In the genomic region with DNA sequence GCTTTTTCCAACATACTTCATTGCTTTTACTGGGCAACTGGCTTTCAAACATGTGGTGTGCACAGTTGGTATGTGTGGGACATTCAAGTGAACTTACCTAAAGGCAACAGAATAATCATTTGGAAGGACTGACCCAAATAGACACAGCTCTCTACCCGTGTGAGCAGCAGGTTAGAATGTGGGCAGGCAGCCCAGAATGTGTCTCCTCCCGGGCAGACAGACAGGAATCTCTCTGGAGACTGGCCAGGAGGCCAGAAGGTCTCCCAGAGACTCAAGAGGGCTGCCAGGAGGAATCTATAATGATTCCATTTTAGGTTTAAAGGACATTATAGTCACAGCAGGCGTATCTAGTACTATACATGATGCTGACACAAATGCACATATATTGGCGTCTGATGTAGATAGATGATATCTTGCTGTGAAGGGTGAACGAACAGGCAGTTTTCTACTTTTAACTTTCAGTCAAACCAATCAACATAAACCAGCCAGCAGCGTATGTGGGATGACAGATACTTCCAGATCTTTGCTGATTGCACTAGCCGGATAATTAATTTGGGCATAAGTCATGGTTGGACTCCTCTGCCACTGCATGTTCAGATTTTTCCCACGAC, we compare ENCODE assay signal across 2 cellular contexts.
TF ChIP-seq lines count a peak whose summit lies in the region.

No MANE protein-coding gene starts in this region.

TF ChIP-seq in liver, 16 proteins besides CTCF, POLR2A, EP300 and RAD21:
- TF ChIP-seq, protein P1, sequence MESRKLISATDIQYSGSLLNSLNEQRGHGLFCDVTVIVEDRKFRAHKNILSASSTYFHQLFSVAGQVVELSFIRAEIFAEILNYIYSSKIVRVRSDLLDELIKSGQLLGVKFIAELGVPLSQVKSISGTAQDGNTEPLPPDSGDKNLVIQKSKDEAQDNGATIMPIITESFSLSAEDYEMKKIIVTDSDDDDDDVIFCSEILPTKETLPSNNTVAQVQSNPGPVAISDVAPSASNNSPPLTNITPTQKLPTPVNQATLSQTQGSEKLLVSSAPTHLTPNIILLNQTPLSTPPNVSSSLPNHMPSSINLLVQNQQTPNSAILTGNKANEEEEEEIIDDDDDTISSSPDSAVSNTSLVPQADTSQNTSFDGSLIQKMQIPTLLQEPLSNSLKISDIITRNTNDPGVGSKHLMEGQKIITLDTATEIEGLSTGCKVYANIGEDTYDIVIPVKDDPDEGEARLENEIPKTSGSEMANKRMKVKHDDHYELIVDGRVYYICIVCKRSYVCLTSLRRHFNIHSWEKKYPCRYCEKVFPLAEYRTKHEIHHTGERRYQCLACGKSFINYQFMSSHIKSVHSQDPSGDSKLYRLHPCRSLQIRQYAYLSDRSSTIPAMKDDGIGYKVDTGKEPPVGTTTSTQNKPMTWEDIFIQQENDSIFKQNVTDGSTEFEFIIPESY (IDR thresholded peaks at IDR 0.05), result no peak
- no peak for TF ChIP-seq GABPA (IDR thresholded peaks at IDR 0.05 in 1 of 2, conservative IDR thresholded peaks at IDR 0.05 in 1 of 2)
- no peak for TF ChIP-seq TAF1 (conservative IDR thresholded peaks at IDR 0.05)
- TF ChIP-seq EGR1 (IDR thresholded peaks at IDR 0.05; ENCODE audit: low read depth in 2 of 2), result no peak
- TF ChIP-seq, protein P2, sequence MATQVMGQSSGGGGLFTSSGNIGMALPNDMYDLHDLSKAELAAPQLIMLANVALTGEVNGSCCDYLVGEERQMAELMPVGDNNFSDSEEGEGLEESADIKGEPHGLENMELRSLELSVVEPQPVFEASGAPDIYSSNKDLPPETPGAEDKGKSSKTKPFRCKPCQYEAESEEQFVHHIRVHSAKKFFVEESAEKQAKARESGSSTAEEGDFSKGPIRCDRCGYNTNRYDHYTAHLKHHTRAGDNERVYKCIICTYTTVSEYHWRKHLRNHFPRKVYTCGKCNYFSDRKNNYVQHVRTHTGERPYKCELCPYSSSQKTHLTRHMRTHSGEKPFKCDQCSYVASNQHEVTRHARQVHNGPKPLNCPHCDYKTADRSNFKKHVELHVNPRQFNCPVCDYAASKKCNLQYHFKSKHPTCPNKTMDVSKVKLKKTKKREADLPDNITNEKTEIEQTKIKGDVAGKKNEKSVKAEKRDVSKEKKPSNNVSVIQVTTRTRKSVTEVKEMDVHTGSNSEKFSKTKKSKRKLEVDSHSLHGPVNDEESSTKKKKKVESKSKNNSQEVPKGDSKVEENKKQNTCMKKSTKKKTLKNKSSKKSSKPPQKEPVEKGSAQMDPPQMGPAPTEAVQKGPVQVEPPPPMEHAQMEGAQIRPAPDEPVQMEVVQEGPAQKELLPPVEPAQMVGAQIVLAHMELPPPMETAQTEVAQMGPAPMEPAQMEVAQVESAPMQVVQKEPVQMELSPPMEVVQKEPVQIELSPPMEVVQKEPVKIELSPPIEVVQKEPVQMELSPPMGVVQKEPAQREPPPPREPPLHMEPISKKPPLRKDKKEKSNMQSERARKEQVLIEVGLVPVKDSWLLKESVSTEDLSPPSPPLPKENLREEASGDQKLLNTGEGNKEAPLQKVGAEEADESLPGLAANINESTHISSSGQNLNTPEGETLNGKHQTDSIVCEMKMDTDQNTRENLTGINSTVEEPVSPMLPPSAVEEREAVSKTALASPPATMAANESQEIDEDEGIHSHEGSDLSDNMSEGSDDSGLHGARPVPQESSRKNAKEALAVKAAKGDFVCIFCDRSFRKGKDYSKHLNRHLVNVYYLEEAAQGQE (IDR thresholded peaks at IDR 0.05), result peak; percentile 40
- TF ChIP-seq JUND (IDR thresholded peaks at IDR 0.05), result peak in 1 of 2 donors; percentile 48
- TF ChIP-seq, protein P3, sequence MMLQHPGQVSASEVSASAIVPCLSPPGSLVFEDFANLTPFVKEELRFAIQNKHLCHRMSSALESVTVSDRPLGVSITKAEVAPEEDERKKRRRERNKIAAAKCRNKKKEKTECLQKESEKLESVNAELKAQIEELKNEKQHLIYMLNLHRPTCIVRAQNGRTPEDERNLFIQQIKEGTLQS (IDR thresholded peaks at IDR 0.05), result no peak
- peak; percentile 71 for TF ChIP-seq NR2F2 (IDR thresholded peaks at IDR 0.05)
- peak; percentile 42 for TF ChIP-seq FOXA2 (IDR thresholded peaks at IDR 0.05)
- peak; percentile 58 for TF ChIP-seq MAX (IDR thresholded peaks at IDR 0.05)
- peak; percentile 68 for TF ChIP-seq YY1 (IDR thresholded peaks at IDR 0.05)
- TF ChIP-seq HNF4A (conservative IDR thresholded peaks at IDR 0.05), result peak; percentile 43 to 72
- no peak for TF ChIP-seq HNF4G (IDR thresholded peaks at IDR 0.05)
- peak; percentile 49 to 78 for TF ChIP-seq RXRA (IDR thresholded peaks at IDR 0.05)
- peak; percentile 59 for TF ChIP-seq SP1 (IDR thresholded peaks at IDR 0.05)
- no peak for TF ChIP-seq FOXA1 (IDR thresholded peaks at IDR 0.05)

TF ChIP-seq in HepG2, 621 proteins besides CTCF, POLR2A, EP300 and RAD21 (continued from another document):
- TF ChIP-seq, protein P4, sequence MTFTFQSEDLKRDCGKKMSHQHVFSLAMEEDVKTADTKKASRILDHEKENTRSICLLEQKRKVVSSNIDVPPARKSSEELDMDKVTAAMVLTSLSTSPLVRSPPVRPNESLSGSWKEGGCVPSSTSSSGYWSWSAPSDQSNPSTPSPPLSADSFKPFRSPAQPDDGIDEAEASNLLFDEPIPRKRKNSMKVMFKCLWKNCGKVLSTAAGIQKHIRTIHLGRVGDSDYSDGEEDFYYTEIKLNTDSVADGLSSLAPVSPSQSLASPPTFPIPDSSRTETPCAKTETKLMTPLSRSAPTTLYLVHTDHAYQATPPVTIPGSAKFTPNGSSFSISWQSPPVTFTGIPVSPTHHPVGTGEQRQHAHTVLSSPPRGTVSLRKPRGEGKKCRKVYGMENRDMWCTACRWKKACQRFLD (CRISPR knock-in tag; IDR thresholded peaks at IDR 0.05; ENCODE audit: borderline replicate concordance), result no peak
- TF ChIP-seq POGZ (CRISPR knock-in tag; IDR thresholded peaks at IDR 0.05) (no peak), ZNF776 (CRISPR knock-in tag; IDR thresholded peaks at IDR 0.05) (no peak)
